Comparison of ENCODE assay signal across 26 cellular contexts in genomic region chr10:84842593-84842992, GRCh38.
DNase-seq lines count a peak whose midpoint lies in the region; ATAC-seq, FAIRE-seq and TF ChIP-seq lines count a peak whose summit lies in the region.
"Had no signal": no experiment of that assay in that cellular context is flagged by ENCODE, and none has a peak within 500 bp of the region (broad histone marks: within the 10 kb centered on the region; RNA-seq: fewer than 3 reads in every experiment).

No MANE protein-coding gene starts in this region.

- H3K9me3 ChIP-seq in heart left ventricle (no peaks in the 10 kb centered on the region), right atrium auricular region (no peaks in the 10 kb centered on the region), right lobe of liver (no peaks in the 10 kb centered on the region)
- H3K9me3 ChIP-seq: HAP-1 had no signal

- FAIRE-seq in HTR-8/SVneo (lab: Jason Lieb, UNC), result no peak
- FAIRE-seq: GM12892, RCC 7860 had no signal

- intact Hi-C loops in heart left ventricle (cut with DNase I), result loop anchor here in 1 of 10 donors (2.0 kb wide), 1 partner anchor 60 kb away; no protein-coding TSS in a partner anchor
- intact Hi-C loops in right lobe of liver (cut with DNase I), result no loop called here

- DNase-seq in DMS53 (lab: John Stamatoyannopoulos, UW) (peak; percentile 21), DMS53 treated with DMSO at 0.1 percent for 48 hours (lab: John Stamatoyannopoulos, UW; ENCODE audit: unreplicated experiment) (no peak), heart left ventricle (peak in 1 of 5 donors; percentile 16), right atrium auricular region (ENCODE audit: low spot score) (no peak), NCI-H446 treated with DMSO at 0.1 percent for 48 hours (lab: John Stamatoyannopoulos, UW) (peak; percentile 72), right lobe of liver (peak in 2 of 3 donors; percentile 24 to 72), HTR-8/SVneo (ENCODE audit: insufficient read length, low spot score) (no peak), dermis blood vessel endothelial cell (no peak)
- DNase-seq: 8988T; AML-193; C1 segment of cervical spinal cord; Calu3; CD8-positive, alpha-beta memory T cell; KBM-7; MM.1S; NCI-H1048; NCI-H1417 treated with DMSO at 0.1 percent for 48 hours; NCI-H2029; NCI-H510A; NCI-H748 treated with DMSO at 0.1 percent for 48 hours; OCI-M1; SW 1271 had no signal

- TF ChIP-seq CTCF in heart left ventricle (IDR thresholded peaks at IDR 0.05), result peak in 2 of 12 donors; percentile 11 to 17
- TF ChIP-seq CTCF in right atrium auricular region (IDR thresholded peaks at IDR 0.05), result no peak
- peak in 3 of 4 donors; percentile 17 to 30 (median 26) for TF ChIP-seq CTCF in right lobe of liver (IDR thresholded peaks at IDR 0.05)

- ATAC-seq in heart left ventricle (peak in 3 of 4 donors; percentile 41 to 65 (median 59)), right lobe of liver (peak; percentile 88 to 97 (median 90))
- ATAC-seq: GM23338 had no signal

- H3K4me1 ChIP-seq in heart left ventricle (peaks cover 0 to 20% (median 0%) of the 10 kb centered on the region in 12 donors), right atrium auricular region (peaks cover 0 to 4% of the 10 kb centered on the region in 2 donors), right lobe of liver (peaks cover 0 to 15% (median 6%) of the 10 kb centered on the region in 4 donors)
- H3K4me1 ChIP-seq: HAP-1 had no signal

- H3K36me3 ChIP-seq in heart left ventricle (no peaks in the 10 kb centered on the region), right atrium auricular region (no peaks in the 10 kb centered on the region), right lobe of liver (no peaks in the 10 kb centered on the region)
- H3K36me3 ChIP-seq: HAP-1 had no signal

- TF ChIP-seq POLR2A in heart left ventricle (IDR thresholded peaks at IDR 0.05) (no peak), right lobe of liver (IDR thresholded peaks at IDR 0.05) (no peak)

- H3K27me3 ChIP-seq in heart left ventricle, result no peaks in the 10 kb centered on the region
- H3K27me3 ChIP-seq in right atrium auricular region, result no peaks in the 10 kb centered on the region
- no peaks in the 10 kb centered on the region for H3K27me3 ChIP-seq in right lobe of liver

- H3K4me3 ChIP-seq in heart left ventricle, result no peak overlapping the region
- H3K4me3 ChIP-seq in right atrium auricular region, result no peak overlapping the region
- H3K4me3 ChIP-seq in right lobe of liver, result no peak overlapping the region
- H3K4me3 ChIP-seq: GM23338, HAP-1 had no signal

- H3K27ac ChIP-seq in heart left ventricle (no peak overlapping the region), right atrium auricular region (no peak overlapping the region), right lobe of liver (no peak overlapping the region)

Comparison
In these comparisons a context has a peak if more than half of its experiments do, and no peak if none do; other contexts are left out.
1. DNase-seq: peak in DMS53 (single experiment), NCI-H446 treated with DMSO at 0.1 percent for 48 hours (single experiment) and right lobe of liver (2 of 3); none in DMS53 treated with DMSO at 0.1 percent for 48 hours (single experiment), right atrium auricular region (single experiment), HTR-8/SVneo (single experiment) and dermis blood vessel endothelial cell (single experiment).
2. CTCF ChIP-seq: peak in right lobe of liver (3 of 4); none in right atrium auricular region (0 of 2).